Comparison of ENCODE assay signal across 9 cellular contexts in genomic region chr3:170572665-170573253, GRCh38. TPM values are rescaled to one million over a fixed set of nuclear protein-coding genes. Genes with fewer than 3 reads are reported as not detected.
A peak's percentile ranks its signal among the peaks of the same experiment; 100 is the strongest.
DNase-seq lines count a peak whose midpoint lies in the region; ATAC-seq, FAIRE-seq and TF ChIP-seq lines count a peak whose summit lies in the region.
"Had no signal": no experiment of that assay in that cellular context is flagged by ENCODE, and none has a peak within 500 bp of the region (broad histone marks: within the 10 kb centered on the region; RNA-seq: fewer than 3 reads in every experiment).

No MANE protein-coding gene starts in this region.

- no peak overlapping the region for H3K4ac ChIP-seq in mesendoderm (ENCODE audit: low read depth, low read length)

- CTCF ChIA-PET in activated CD8-positive, alpha-beta memory T cell treated with anti-CD3 and anti-CD28 coated beads, Interleukin-2, amount 10 ng/mL, durations not matched to agents 7 days and 5 days (lab: Charles Lee) = no interaction called here

- no peak for DNase-seq in activated CD8-positive, alpha-beta memory T cell treated with anti-CD3 and anti-CD28 coated beads, Interleukin-2, amount 10 ng/mL, durations not matched to agents 7 days and 5 days
- DNase-seq in activated CD8-positive, alpha-beta memory T cell treated with anti-CD3 and anti-CD28 coated beads for 24 hours = no peak
- DNase-seq in RCC 7860 (ENCODE audit: low spot score) (peak; percentile 33), mesendoderm (peak; percentile 12), SKM-1 (lab: John Stamatoyannopoulos, UW; ENCODE audit: unreplicated experiment) (no peak), SK-N-DZ (ENCODE audit: low spot score) (no peak), omental fat pad (ENCODE audit: low spot score) (no peak)

- no peak overlapping the region for H3K27ac ChIP-seq in mesendoderm (ENCODE audit: low read depth, low read length)

- no peak overlapping the region for H2BK120ac ChIP-seq in mesendoderm (ENCODE audit: low read depth, low read length)

- no peak overlapping the region for H2AK5ac ChIP-seq in mesendoderm (ENCODE audit: low read length)

- H3K4me1 Mint-ChIP-seq in activated CD8-positive, alpha-beta memory T cell treated with anti-CD3 and anti-CD28 coated beads, Interleukin-2, amount 10 ng/mL, durations not matched to agents 7 days and 5 days = peaks cover 11% of the 10 kb centered on the region
- H3K4me1 Mint-ChIP-seq: CD4-positive, CD25-positive, alpha-beta regulatory T cell had no signal

- no peak overlapping the region for H4K8ac ChIP-seq in mesendoderm (ENCODE audit: low read depth, low read length)

- no peak overlapping the region for H3K56ac ChIP-seq in mesendoderm (ENCODE audit: low read length)

- H3K27me3 Mint-ChIP-seq in activated CD8-positive, alpha-beta memory T cell treated with anti-CD3 and anti-CD28 coated beads, Interleukin-2, amount 10 ng/mL, durations not matched to agents 7 days and 5 days = peaks cover 43% of the 10 kb centered on the region

- no CpG with 5 or more reads among the region's 3 CpGs for WGBS in mesendoderm (ENCODE audit: extremely low coverage, insufficient coverage, low lambda C conversion rate)

- no peak for TF ChIP-seq CTCF in omental fat pad (IDR thresholded peaks at IDR 0.05)

- H2BK5ac ChIP-seq in mesendoderm (ENCODE audit: low read length) = no peak overlapping the region

- no peaks in the 10 kb centered on the region for H3K79me1 ChIP-seq in mesendoderm (ENCODE audit: low read length)

- H3K4me3 Mint-ChIP-seq in activated CD8-positive, alpha-beta memory T cell treated with anti-CD3 and anti-CD28 coated beads, Interleukin-2, amount 10 ng/mL, durations not matched to agents 7 days and 5 days = no peak overlapping the region
- H3K4me3 Mint-ChIP-seq: CD4-positive, CD25-positive, alpha-beta regulatory T cell had no signal

- no peak overlapping the region for H3K27ac Mint-ChIP-seq in activated CD8-positive, alpha-beta memory T cell treated with anti-CD3 and anti-CD28 coated beads, Interleukin-2, amount 10 ng/mL, durations not matched to agents 7 days and 5 days
- H3K27ac Mint-ChIP-seq: CD4-positive, CD25-positive, alpha-beta regulatory T cell had no signal

- no peaks in the 10 kb centered on the region for H3K79me2 ChIP-seq in mesendoderm (ENCODE audit: control insufficient read depth, insufficient read depth, low read length)

- H4K5ac ChIP-seq in mesendoderm (ENCODE audit: low read length) = no peak overlapping the region

- H3K27me3 ChIP-seq in mesendoderm (ENCODE audit: insufficient read depth, low read length, poor library complexity) = no peaks in the 10 kb centered on the region

- peak; percentile 78 for FAIRE-seq in RCC 7860 (lab: Jason Lieb, UNC)

- H3K23ac ChIP-seq in mesendoderm (ENCODE audit: low read length) = no peak overlapping the region

- no peaks in the 10 kb centered on the region for H3K9me3 Mint-ChIP-seq in activated CD8-positive, alpha-beta memory T cell treated with anti-CD3 and anti-CD28 coated beads, Interleukin-2, amount 10 ng/mL, durations not matched to agents 7 days and 5 days (ENCODE audit: low read depth)

- no peak overlapping the region for H3K18ac ChIP-seq in mesendoderm (ENCODE audit: low read length)

- no peak overlapping the region for H2BK15ac ChIP-seq in mesendoderm (replicated peaks; ENCODE audit: low read depth)

- H3K4me2 ChIP-seq in mesendoderm (ENCODE audit: low read length) = no peak overlapping the region

- peaks cover 2% of the 10 kb centered on the region for H3K4me1 ChIP-seq in mesendoderm (ENCODE audit: control insufficient read depth, low read depth, low read length)

- H3K9ac ChIP-seq in mesendoderm (ENCODE audit: low read length) = no peak overlapping the region

- H3K4me3 ChIP-seq in mesendoderm (ENCODE audit: low read length) = no peak overlapping the region

- no peaks in the 10 kb centered on the region for H3K36me3 Mint-ChIP-seq in activated CD8-positive, alpha-beta memory T cell treated with anti-CD3 and anti-CD28 coated beads, Interleukin-2, amount 10 ng/mL, durations not matched to agents 7 days and 5 days
- H3K36me3 Mint-ChIP-seq: CD4-positive, CD25-positive, alpha-beta regulatory T cell had no signal

- H3K36me3 ChIP-seq in mesendoderm (ENCODE audit: control insufficient read depth, insufficient read depth, low read length) = no peaks in the 10 kb centered on the region

- peak; percentile 78 for ATAC-seq in activated CD8-positive, alpha-beta memory T cell treated with anti-CD3 and anti-CD28 coated beads, Interleukin-2, amount 10 ng/mL, durations not matched to agents 7 days and 5 days
- ATAC-seq in HG02798 (IDR thresholded peaks at IDR 0.05; ENCODE audit: poor library complexity, unreplicated experiment) (peak; percentile 98), omental fat pad (ENCODE audit: low FRiP score) (no peak)

RNA-seq across cellular contexts. Expression of gene SLC7A14, which starts 13.1 kb away (rescaled TPM):
- not detected for total RNA-seq in activated CD8-positive, alpha-beta memory T cell treated with anti-CD3 and anti-CD28 coated beads, Interleukin-2, amount 10 ng/mL, durations not matched to agents 7 days and 5 days
- 4.8 TPM for polyA plus RNA-seq in mesendoderm (2013, experiment 1 of 2)
- 4.5 TPM for polyA plus RNA-seq in mesendoderm (2013, experiment 2 of 2)
- polyA plus RNA-seq in SK-N-DZ (2014; cell fraction: cytosol; rRNA removed) = 4.8 and 5.3 TPM in 2 replicates
- polyA plus RNA-seq in SK-N-DZ (2014; cell fraction: nucleus; rRNA removed) = 3.0 and 3.5 TPM in 2 replicates
- total RNA-seq in omental fat pad = under 1 TPM in 3 of 4 donors, not detected in 1; under 0.01 to 0.06 (median under 0.01) TPM
- total RNA-seq: CD4-positive, CD25-positive, alpha-beta regulatory T cell had no signal
- polyA plus RNA-seq: CD4-positive, CD25-positive, alpha-beta regulatory T cell had no signal

Comparison
In these comparisons a context has a peak if more than half of its experiments do, and no peak if none do; other contexts are left out.
1. DNase-seq: peak in RCC 7860 (single experiment) and mesendoderm (single experiment); none in activated CD8-positive, alpha-beta memory T cell treated with anti-CD3 and anti-CD28 coated beads, Interleukin-2, amount 10 ng/mL, durations not matched to agents 7 days and 5 days (single experiment), activated CD8-positive, alpha-beta memory T cell treated with anti-CD3 and anti-CD28 coated beads for 24 hours (single experiment), SKM-1 (single experiment), SK-N-DZ (single experiment) and omental fat pad (single experiment).